Comparison of ENCODE assay signal across 1 cellular context in genomic region chr11:65565624-65566453, GRCh38.
TF ChIP-seq lines count a peak whose summit lies in the region.

No MANE protein-coding gene starts in this region.

TF ChIP-seq in K562, 482 proteins besides CTCF, POLR2A, EP300 and RAD21:
- TF ChIP-seq MAZ (CRISPR knock-in tag; conservative IDR thresholded peaks at IDR 0.05 in 1 of 2, IDR thresholded peaks at IDR 0.05 in 1 of 2) (no peak), CEBPG (CRISPR knock-in tag; IDR thresholded peaks at IDR 0.05) (no peak), CEBPG (tag; conservative IDR thresholded peaks at IDR 0.05 in 1 of 2, IDR thresholded peaks at IDR 0.05 in 1 of 2) (no peak), SPI1 (IDR thresholded peaks at IDR 0.05; ENCODE audit: borderline replicate concordance, low read depth, low read length) (peak; percentile 78), HMG20A (CRISPR knock-in tag; conservative IDR thresholded peaks at IDR 0.05) (no peak), ZNF384 (IDR thresholded peaks at IDR 0.05; ENCODE audit: low read depth, low read length) (peak; percentile 9; the same call in 1 of the 2 replicates), ZNF282 (CRISPR knock-in tag; IDR thresholded peaks at IDR 0.05) (no peak), KDM1A (IDR thresholded peaks at IDR 0.05) (peak in 1 of 2 experiments; percentile 64; a peak in 1 of 4 replicates), ZNF436 (CRISPR knock-in tag; IDR thresholded peaks at IDR 0.05) (no peak), ZBTB1 (CRISPR knock-in tag; IDR thresholded peaks at IDR 0.05; ENCODE audit: borderline replicate concordance, low read depth) (no peak)
